ENCODE assay signal across 8 cellular contexts in genomic region chr16:85369741-85370528, GRCh38.
DNase-seq lines count a peak whose midpoint lies in the region; ATAC-seq and TF ChIP-seq lines count a peak whose summit lies in the region.

No MANE protein-coding gene starts in this region.

- no peaks in the 10 kb centered on the region for H3K36me3 ChIP-seq in Peyer's patch
- H3K36me3 ChIP-seq in skeletal muscle satellite cell (ENCODE audit: insufficient read depth, low read length) = no peaks in the 10 kb centered on the region

- H3K9ac ChIP-seq in skeletal muscle satellite cell (ENCODE audit: low read depth, low read length) = peak overlapping the region; percentile 72

- peak overlapping the region in 3 of 4 donors; percentile 24 to 64 (median 53) for H3K27ac ChIP-seq in Peyer's patch

- peak overlapping the region; percentile 76 for H3K4me2 ChIP-seq in skeletal muscle satellite cell (ENCODE audit: low read length)

- DNase-seq in NCI-H748 (lab: John Stamatoyannopoulos, UW; ENCODE audit: unreplicated experiment) (peak; percentile 32), NCI-H748 treated with DMSO at 0.1 percent for 48 hours (lab: John Stamatoyannopoulos, UW) (no peak), Peyer's patch (peak; percentile 30 to 80 (median 76)), Right ventricle myocardium superior (peak; percentile 71), putamen (ENCODE audit: low spot score) (no peak)
- peak; percentile 8 to 47 (median 19) for DNase-seq in activated naive CD4-positive, alpha-beta T cell (lab: John Stamatoyannopoulos, UW)

- H3K4me1 ChIP-seq in Peyer's patch (peaks cover 0 to 40% (median 0%) of the 10 kb centered on the region in 4 donors), skeletal muscle satellite cell (ENCODE audit: control insufficient read depth, insufficient read depth, low read length) (peaks cover 44% of the 10 kb centered on the region)

- H3K4me3 ChIP-seq in Peyer's patch = no peak overlapping the region
- H3K4me3 ChIP-seq in skeletal muscle satellite cell (ENCODE audit: low read length) = no peak overlapping the region

- peak; percentile 31 to 75 (median 66) for TF ChIP-seq CTCF in Peyer's patch (IDR thresholded peaks at IDR 0.05)

- H3K27me3 ChIP-seq in Peyer's patch (no peaks in the 10 kb centered on the region), skeletal muscle satellite cell (ENCODE audit: control insufficient read depth, insufficient read depth, low read length) (peaks cover 7% of the 10 kb centered on the region)

- H3K9me3 ChIP-seq in Peyer's patch (no peaks in the 10 kb centered on the region), skeletal muscle satellite cell (replicated peaks; ENCODE audit: low read length) (no peaks in the 10 kb centered on the region)

- ATAC-seq in Right ventricle myocardium superior (ENCODE audit: poor library complexity) (peak; percentile 65), GM21529 (IDR thresholded peaks at IDR 0.05; ENCODE audit: unreplicated experiment) (no peak)

- intact Hi-C loops in Right ventricle myocardium superior (cut with DNase I) = no loop called here

- no peak for TF ChIP-seq POLR2A in Peyer's patch (IDR thresholded peaks at IDR 0.05)

Comparison
In these comparisons a context has a peak if more than half of its experiments do, and no peak if none do; other contexts are left out.
1. DNase-seq: peak in NCI-H748 (single experiment), Peyer's patch (3 of 3), activated naive CD4-positive, alpha-beta T cell (4 of 4) and Right ventricle myocardium superior (single experiment); none in NCI-H748 treated with DMSO at 0.1 percent for 48 hours (single experiment) and putamen (single experiment).